ENCODE assay signal across 8 cellular contexts in genomic region chr7:137846588-137847417, GRCh38. TPM values are rescaled to one million over a fixed set of nuclear protein-coding genes. Genes with fewer than 3 reads are reported as not detected.
DNase-seq lines count a peak whose midpoint lies in the region; ATAC-seq, FAIRE-seq and TF ChIP-seq lines count a peak whose summit lies in the region.

TSS of gene DGKI (minus strand) at chr7:137846974.

- H2BK120ac ChIP-seq in IMR-90 (ENCODE audit: low read depth, low read length), result peak within 1 kb of the TSS; percentile 9; the same call in 1 of the 2 replicates

- 41% methylated on average over 26 of the region's 93 CpGs for WGBS in A549 (ENCODE audit: missing lambda C conversion rate)
- WGBS in IMR-90 (ENCODE audit: extremely low coverage in 2 of 2, insufficient read length in 1 of 2), 2 experiments, result 1% methylated on average over 16 of the region's 93 CpGs; no CpG with 5 or more reads in 1 of the 2 experiments

- H3K4me2 ChIP-seq in A549 (peak within 1 kb of the TSS; percentile 83), IMR-90 (ENCODE audit: low read depth, low read length) (peak within 1 kb of the TSS; percentile 77)

- H3K4me1 ChIP-seq in A549, result no peaks in the 10 kb centered on the region; the same call in 2 of the 3 replicates
- H3K4me1 ChIP-seq in IMR-90 (ENCODE audit: control insufficient read depth, insufficient read depth, low read length), result peaks cover 10% of the 10 kb centered on the region; the same call in 1 of the 2 replicates

- TF ChIP-seq RAD21 in A549 (conservative IDR thresholded peaks at IDR 0.05 in 1 of 2, IDR thresholded peaks at IDR 0.05 in 1 of 2) (no peak), IMR-90 (IDR thresholded peaks at IDR 0.05; ENCODE audit: low read length) (no peak; the same call in 1 of the 2 replicates)

- peak within 1 kb of the TSS; percentile 80 for H2AK9ac ChIP-seq in IMR-90 (replicated peaks; ENCODE audit: low read depth, low read length, poor library complexity)

- H3K4me3 ChIP-seq in A549 (peak within 1 kb of the TSS; percentile 51), IMR-90 (ENCODE audit: insufficient read depth, low read depth, low read length) (peak within 1 kb of the TSS; percentile 37), astrocyte of the cerebellum (ENCODE audit: low read depth, low read length) (peak within 1 kb of the TSS; percentile 48), iPS-11a (ENCODE audit: low read depth, low read length) (peak within 1 kb of the TSS; percentile 36), skeletal muscle cell (ENCODE audit: low read depth, low read length) (peak within 1 kb of the TSS; percentile 59)

- no peak for TF ChIP-seq EP300 in A549 (IDR thresholded peaks at IDR 0.05)

- peak within 1 kb of the TSS; percentile 94 for H2AFZ ChIP-seq in IMR-90 (replicated peaks; ENCODE audit: low read length, poor library complexity)

- DNase-seq in A549 (ENCODE audit: low read depth in 1 of 2, low spot score in 1 of 2) (no peak), IMR-90 (no peak), astrocyte of the cerebellum (ENCODE audit: low read depth) (no peak), skeletal muscle cell (ENCODE audit: low read depth) (no peak), SIG-M5 treated with dmso at 0.1 percent for 504 hours (lab: John Stamatoyannopoulos, UW; ENCODE audit: unreplicated experiment) (no peak)

- dilution Hi-C loops in IMR-90 (cut with HindIII; ENCODE audit: low sequenced_read_pairs, unreplicated experiment), result no loop called here

- H4K91ac ChIP-seq in IMR-90 (ENCODE audit: insufficient read depth, low read depth, low read length), result no peak within 1 kb of the TSS

- H3K9me3 ChIP-seq in A549 (no peaks in the 10 kb centered on the region), IMR-90 (ENCODE audit: control insufficient read depth, insufficient read depth, low read length) (no peaks in the 10 kb centered on the region)

- no peak within 1 kb of the TSS for H2BK5ac ChIP-seq in IMR-90 (ENCODE audit: low read depth, low read length, poor library complexity, severe bottlenecking)

- H3K18ac ChIP-seq in IMR-90 (ENCODE audit: low read depth, low read length), result no peak within 1 kb of the TSS

- no peaks in the 10 kb centered on the region; the same call in 1 of the 2 replicates for H4K20me1 ChIP-seq in IMR-90 (ENCODE audit: insufficient read depth, low read length)

- in situ Hi-C loops in IMR-90 (cut with MboI; ENCODE audit: low sequenced_read_pairs) (no loop called here), astrocyte of the cerebellum (cut with HindIII; ENCODE audit: low sequenced_read_pairs) (no loop called here)

- POLR2A ChIA-PET in A549 (lab: Yijun Ruan, JAX) (no interaction called here), IMR-90 (lab: Charles Lee; ENCODE audit: unreplicated experiment) (no interaction called here)

- no peak within 1 kb of the TSS for H3K14ac ChIP-seq in IMR-90 (replicated peaks; ENCODE audit: low read depth, low read length)

- FAIRE-seq in A549 (lab: Jason Lieb, UNC), result no peak

- H3K23ac ChIP-seq in IMR-90 (ENCODE audit: low read depth, low read length), result peak within 1 kb of the TSS; percentile 25; the same call in 1 of the 2 replicates

- peak; percentile 59 to 67 for ATAC-seq in A549
- peak; percentile 41 for ATAC-seq in GM18498 (IDR thresholded peaks at IDR 0.05; ENCODE audit: unreplicated experiment)
- peak; percentile 82 for ATAC-seq in IMR-90 (ENCODE audit: low read depth)
- ATAC-seq in GM18861 (IDR thresholded peaks at IDR 0.05; ENCODE audit: unreplicated experiment), result no peak

- intact Hi-C loops in IMR-90 (cut with micrococcal nuclease), result loop anchor here (2.0 to 5.0 kb wide), 2 partner anchors 35 to 190 kb away; no protein-coding TSS in a partner anchor

- 0 out of 2 replicates have a peak within 1 kb of the TSS, but pooled peaks have one; percentile 21 for H2AK5ac ChIP-seq in IMR-90 (ENCODE audit: low read depth, low read length)

- H3K36me3 ChIP-seq in IMR-90 (ENCODE audit: control insufficient read depth, insufficient read depth, low read length), result no peaks in the 10 kb centered on the region

- H3K27ac ChIP-seq in A549 (peak within 1 kb of the TSS in 1 of 2 experiments; percentile 66; a peak in 2 of 6 replicates), IMR-90 (ENCODE audit: insufficient read depth, low read length) (no peak within 1 kb of the TSS)

- H3K27me3 ChIP-seq in IMR-90 (ENCODE audit: control insufficient read depth, insufficient read depth, low read length), result no peaks in the 10 kb centered on the region; the same call in 1 of the 2 replicates

- H3K79me1 ChIP-seq in IMR-90 (ENCODE audit: low read depth in 1 of 2, low read length in 2 of 2), result 0 out of 4 replicates have a peak, but pooled peaks cover 0 to 3% of the 10 kb centered on the region in 2 experiments

- CTCF ChIA-PET in A549 (lab: Yijun Ruan, JAX), result interaction anchor here (0.9 kb wide), 1 partner anchor 56 kb away, joined by 4 read pairs; no protein-coding TSS in a partner anchor
- CTCF ChIA-PET in IMR-90 (lab: Yijun Ruan, JAX), result interaction anchor here (2.5 kb wide), 1 partner anchor 191 kb away, joined by 8 read pairs; no protein-coding TSS in a partner anchor

- H3K56ac ChIP-seq in IMR-90 (ENCODE audit: extremely low read depth, insufficient read depth, low read length), result no peak within 1 kb of the TSS

- H3K4ac ChIP-seq in IMR-90 (ENCODE audit: low read depth, low read length), result no peak within 1 kb of the TSS

- no peak within 1 kb of the TSS for H4K5ac ChIP-seq in IMR-90 (ENCODE audit: low read depth, low read length)

- no peak within 1 kb of the TSS; a peak in 1 of 4 replicates for H4K8ac ChIP-seq in IMR-90 (ENCODE audit: low read depth in 2 of 2, low read length in 2 of 2)

- TF ChIP-seq CTCF in A549 (IDR thresholded peaks at IDR 0.05) (no peak), IMR-90 (conservative IDR thresholded peaks at IDR 0.05; ENCODE audit: low read depth, low read length) (no peak), astrocyte of the cerebellum (IDR thresholded peaks at IDR 0.05; ENCODE audit: low read depth, low read length, missing control alignments) (no peak)

- no peak within 1 kb of the TSS for H3K9ac ChIP-seq in IMR-90 (ENCODE audit: low read depth, low read length)

- H3K9me1 ChIP-seq in IMR-90 (ENCODE audit: insufficient read depth, low read length), result peaks cover 4% of the 10 kb centered on the region; the same call in 1 of the 2 replicates

- no TSS peak for BruUV-seq in IMR-90 (replicated peaks; lab: Mats Ljungman, UMichigan)

- TF ChIP-seq POLR2A in A549 (IDR thresholded peaks at IDR 0.05; ENCODE audit: low read length) (no peak), IMR-90 (IDR thresholded peaks at IDR 0.05; ENCODE audit: low read depth, low read length) (no peak)

- H2BK15ac ChIP-seq in IMR-90 (ENCODE audit: low read depth, low read length), result no peak within 1 kb of the TSS

- H2BK20ac ChIP-seq in IMR-90 (ENCODE audit: low read depth, low read length), result no peak within 1 kb of the TSS

TF ChIP-seq in A549, 52 proteins besides CTCF, POLR2A, EP300 and RAD21 (continues in another document):
- no peak for TF ChIP-seq CHD4 (IDR thresholded peaks at IDR 0.05; ENCODE audit: borderline replicate concordance)
- no peak for TF ChIP-seq PHF8 (IDR thresholded peaks at IDR 0.05; ENCODE audit: borderline replicate concordance, low read depth)
- no peak for TF ChIP-seq MAFK (IDR thresholded peaks at IDR 0.05; ENCODE audit: partially characterized antibody)
- no peak for TF ChIP-seq ESRRA (IDR thresholded peaks at IDR 0.05; ENCODE audit: borderline replicate concordance, low read length)
- no peak for TF ChIP-seq RARB (CRISPR knock-in tag; IDR thresholded peaks at IDR 0.05)
- TF ChIP-seq ELK1 (IDR thresholded peaks at IDR 0.05; ENCODE audit: low read depth, low read length), result no peak
- TF ChIP-seq GATA3 (IDR thresholded peaks at IDR 0.05; ENCODE audit: borderline replicate concordance), result no peak
- TF ChIP-seq JUNB (IDR thresholded peaks at IDR 0.05), result no peak
- TF ChIP-seq SREBF2 (IDR thresholded peaks at IDR 0.05), result no peak

TF ChIP-seq in IMR-90, 13 proteins besides CTCF, POLR2A, EP300 and RAD21:
- TF ChIP-seq RCOR1 (IDR thresholded peaks at IDR 0.05; ENCODE audit: insufficient replicate concordance, low read length) (peak; percentile 86), MAZ (IDR thresholded peaks at IDR 0.05; ENCODE audit: borderline replicate concordance, low read depth, low read length) (no peak), CEBPB (IDR thresholded peaks at IDR 0.05; ENCODE audit: low read depth, low read length) (no peak), BHLHE40 (IDR thresholded peaks at IDR 0.05; ENCODE audit: low read depth, low read length) (no peak), CHD1 (IDR thresholded peaks at IDR 0.05; ENCODE audit: low read depth, low read length) (no peak), MXI1 (IDR thresholded peaks at IDR 0.05; ENCODE audit: borderline replicate concordance, low read depth, low read length) (no peak), NFE2L2 (IDR thresholded peaks at IDR 0.05; ENCODE audit: low read depth, low read length) (no peak), ELK1 (IDR thresholded peaks at IDR 0.05; ENCODE audit: borderline replicate concordance, low read depth, low read length) (no peak), MAFK (IDR thresholded peaks at IDR 0.05; ENCODE audit: low read depth, low read length) (no peak)

RNA-seq across cellular contexts. Expression of gene DGKI, which starts in this region (rescaled TPM):
- 0.05 and 0.25 TPM in 2 replicates for polyA plus RNA-seq in A549 (2011; rRNA removed)
- polyA plus RNA-seq in A549 (2012; cell fraction: cytosol; rRNA removed), result under 0.01 TPM in 1 of 2 replicates, not detected in the other
- 0.26 and 0.29 TPM in 2 replicates for polyA plus RNA-seq in A549 (2012; cell fraction: nucleus; rRNA removed)
- polyA plus RNA-seq in A549 (2017; fragmentation: RNase III; extraction: RNeasy Plus Mini Kit Qiagen cat#74134 plus additional on column Dnase treatment), result 0.08 to 0.17 TPM (median 0.14 TPM) in 3 replicates
- polyA minus RNA-seq in A549 (2011; rRNA and poly(A)+ RNA removed), result 0.45 TPM in 1 of 2 replicates, not detected in the other
- total RNA-seq in IMR-90 (2012; rRNA removed), result 15.3 and 15.8 TPM in 2 replicates
- polyA plus RNA-seq in IMR-90 (2012; rRNA removed), result 3.8 and 3.9 TPM in 2 replicates
- polyA plus RNA-seq in IMR-90 (2012; cell fraction: cytosol; rRNA removed), result 1.8 and 2.6 TPM in 2 replicates
- polyA plus RNA-seq in IMR-90 (2012; cell fraction: nucleus; rRNA removed; ENCODE audit: low replicate concordance), result 6.1 and 19.7 TPM in 2 replicates

Comparison
In these comparisons a context has a peak if more than half of its experiments do, and no peak if none do; other contexts are left out.
1. Peak in ATAC-seq, H3K4me3 ChIP-seq and H3K4me2 ChIP-seq in A549; RNA of the gene not detected or under 1 TPM.